In the genomic region with DNA sequence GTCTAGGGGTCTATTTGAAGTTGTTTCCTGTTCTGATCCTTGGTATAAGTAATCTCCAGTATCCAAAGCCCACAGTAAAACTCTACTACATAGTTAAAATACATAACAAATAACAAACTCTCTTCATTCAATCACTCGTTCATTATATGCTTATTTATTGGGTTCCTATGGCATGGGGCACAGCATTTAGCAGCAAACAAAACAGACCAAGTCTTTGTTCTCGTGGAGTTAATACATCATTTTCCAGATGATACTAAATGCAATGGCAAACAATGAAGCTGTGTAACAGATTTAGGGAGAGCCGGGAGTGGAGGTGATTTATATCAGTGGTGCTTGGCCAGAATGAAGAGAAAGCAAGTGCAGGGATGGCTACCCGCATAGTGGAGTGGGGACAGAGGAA, we compare ENCODE assay signal across 1 cellular context.
TF ChIP-seq lines count a peak whose summit lies in the region.

No MANE protein-coding gene starts in this region.

TF ChIP-seq in A549, 52 proteins besides CTCF, POLR2A, EP300 and RAD21 (continued from another document):
- TF ChIP-seq, protein P1, sequence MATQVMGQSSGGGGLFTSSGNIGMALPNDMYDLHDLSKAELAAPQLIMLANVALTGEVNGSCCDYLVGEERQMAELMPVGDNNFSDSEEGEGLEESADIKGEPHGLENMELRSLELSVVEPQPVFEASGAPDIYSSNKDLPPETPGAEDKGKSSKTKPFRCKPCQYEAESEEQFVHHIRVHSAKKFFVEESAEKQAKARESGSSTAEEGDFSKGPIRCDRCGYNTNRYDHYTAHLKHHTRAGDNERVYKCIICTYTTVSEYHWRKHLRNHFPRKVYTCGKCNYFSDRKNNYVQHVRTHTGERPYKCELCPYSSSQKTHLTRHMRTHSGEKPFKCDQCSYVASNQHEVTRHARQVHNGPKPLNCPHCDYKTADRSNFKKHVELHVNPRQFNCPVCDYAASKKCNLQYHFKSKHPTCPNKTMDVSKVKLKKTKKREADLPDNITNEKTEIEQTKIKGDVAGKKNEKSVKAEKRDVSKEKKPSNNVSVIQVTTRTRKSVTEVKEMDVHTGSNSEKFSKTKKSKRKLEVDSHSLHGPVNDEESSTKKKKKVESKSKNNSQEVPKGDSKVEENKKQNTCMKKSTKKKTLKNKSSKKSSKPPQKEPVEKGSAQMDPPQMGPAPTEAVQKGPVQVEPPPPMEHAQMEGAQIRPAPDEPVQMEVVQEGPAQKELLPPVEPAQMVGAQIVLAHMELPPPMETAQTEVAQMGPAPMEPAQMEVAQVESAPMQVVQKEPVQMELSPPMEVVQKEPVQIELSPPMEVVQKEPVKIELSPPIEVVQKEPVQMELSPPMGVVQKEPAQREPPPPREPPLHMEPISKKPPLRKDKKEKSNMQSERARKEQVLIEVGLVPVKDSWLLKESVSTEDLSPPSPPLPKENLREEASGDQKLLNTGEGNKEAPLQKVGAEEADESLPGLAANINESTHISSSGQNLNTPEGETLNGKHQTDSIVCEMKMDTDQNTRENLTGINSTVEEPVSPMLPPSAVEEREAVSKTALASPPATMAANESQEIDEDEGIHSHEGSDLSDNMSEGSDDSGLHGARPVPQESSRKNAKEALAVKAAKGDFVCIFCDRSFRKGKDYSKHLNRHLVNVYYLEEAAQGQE (IDR thresholded peaks at IDR 0.05), result no peak
- TF ChIP-seq NPAS2 (CRISPR knock-in tag; IDR thresholded peaks at IDR 0.05; ENCODE audit: borderline replicate concordance), result no peak
